In the genomic region with DNA sequence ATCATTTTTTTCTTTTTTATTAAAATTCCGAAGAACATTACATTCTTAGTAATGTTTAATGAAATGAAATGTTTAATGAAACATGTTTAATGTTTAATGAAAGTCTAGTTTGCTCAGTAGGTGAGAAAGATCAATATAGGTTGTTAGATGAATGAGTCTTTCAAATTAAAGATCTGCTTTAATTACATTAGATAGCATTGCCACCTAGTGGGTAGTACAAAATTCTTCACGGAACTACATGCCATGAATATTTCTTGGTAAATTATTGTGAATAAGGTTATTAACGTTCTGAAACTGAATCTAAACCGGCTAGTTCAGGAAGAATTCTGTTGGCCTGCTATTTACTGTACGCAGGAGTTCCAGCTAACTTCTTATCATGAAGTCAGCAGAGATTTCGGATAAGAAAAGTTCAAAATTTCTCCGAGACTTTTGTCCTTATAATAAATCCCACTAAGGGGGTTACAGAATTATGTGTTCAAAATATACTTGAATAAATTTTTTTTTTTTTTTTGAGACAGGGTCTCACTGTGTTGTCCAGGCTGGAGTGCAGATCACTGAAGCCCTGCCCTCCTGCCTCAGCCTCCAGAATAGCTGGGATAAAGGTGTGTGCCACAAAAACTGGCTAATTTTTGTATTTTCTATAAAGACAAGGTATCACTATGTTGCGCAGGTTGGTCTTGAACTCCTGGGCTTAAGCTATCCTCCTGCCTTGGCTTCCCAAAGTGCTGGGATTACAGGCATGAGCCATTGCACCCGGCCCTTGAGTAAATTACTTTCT, we compare ENCODE assay signal across 9 cellular contexts. TPM values are rescaled to one million over a fixed set of nuclear protein-coding genes. Genes with fewer than 3 reads are reported as not detected.
DNase-seq lines count a peak whose midpoint lies in the region; ATAC-seq and TF ChIP-seq lines count a peak whose summit lies in the region.
"Had no signal": no experiment of that assay in that cellular context is flagged by ENCODE, and none has a peak within 500 bp of the region (broad histone marks: within the 10 kb centered on the region; RNA-seq: fewer than 3 reads in every experiment).

No MANE protein-coding gene starts in this region.

- H3K4me3 ChIP-seq in AG10803 (ENCODE audit: low read length) (no peak overlapping the region), body of pancreas (no peak overlapping the region), lung (no peak overlapping the region)

- WGBS in body of pancreas, 2 donors, result 24 to 26% methylated on average over 9 of the region's 9 CpGs
- 51 to 56% methylated on average over 9 of the region's 9 CpGs for WGBS in lung, 2 donors

- DNase-seq in AG10803 (ENCODE audit: low read depth), result peak; percentile 54
- peak; percentile 71 for DNase-seq in NAMALWA (ENCODE audit: low spot score)
- DNase-seq in body of pancreas, result peak in 1 of 4 donors; percentile 30
- no peak for DNase-seq in lung (ENCODE audit: low spot score)
- no peak for DNase-seq in GM19240 (ENCODE audit: insufficient read length, low spot score)

- peak overlapping the region in 3 of 4 donors; percentile 56 to 77 (median 64) for H3K27ac ChIP-seq in body of pancreas
- no peak overlapping the region for H3K27ac ChIP-seq in lung (ENCODE audit: low read depth in 1 of 2, low read length in 1 of 2)

- H3K9me3 ChIP-seq in body of pancreas, result no peaks in the 10 kb centered on the region
- no peaks in the 10 kb centered on the region for H3K9me3 ChIP-seq in lung (ENCODE audit: control insufficient read depth in 2 of 2, insufficient read depth in 1 of 2, low read length in 1 of 2)

- H3K4me1 ChIP-seq in body of pancreas (peaks cover 43% of the 10 kb centered on the region), lung (ENCODE audit: control insufficient read depth in 2 of 2, insufficient read depth in 2 of 2, low read length in 2 of 2) (no peaks in the 10 kb centered on the region)

- no peaks in the 10 kb centered on the region for H3K36me3 ChIP-seq in body of pancreas (replicated peaks in 1 of 2; ENCODE audit: insufficient read depth in 1 of 2, low read depth in 2 of 2)
- H3K36me3 ChIP-seq in lung (ENCODE audit: control insufficient read depth in 2 of 2, insufficient read depth in 2 of 2, low read length in 2 of 2), result no peaks in the 10 kb centered on the region

- TF ChIP-seq CTCF in AG10803 (conservative IDR thresholded peaks at IDR 0.05; ENCODE audit: low read length) (peak; percentile 60), body of pancreas (IDR thresholded peaks at IDR 0.05) (peak in 5 of 7 experiments; percentile 48 to 84 (median 80)), lung (IDR thresholded peaks at IDR 0.05; ENCODE audit: control extremely low read depth, extremely low read depth) (peak; percentile 30)

- H3K27me3 ChIP-seq in body of pancreas (no peaks in the 10 kb centered on the region), lung (ENCODE audit: control insufficient read depth, insufficient read depth) (no peaks in the 10 kb centered on the region)

- no peak for TF ChIP-seq POLR2A in body of pancreas (IDR thresholded peaks at IDR 0.05)

- intact Hi-C loops in body of pancreas (cut with DNase I), result loop anchor here (5.0 to 10.0 kb wide), 2 partner anchors 52 to 185 kb away; a partner anchor contains a TSS

- ATAC-seq in GM18502 (IDR thresholded peaks at IDR 0.05; ENCODE audit: poor library complexity, unreplicated experiment), result peak; percentile 65
- ATAC-seq in body of pancreas, result peak; percentile 89
- no peak for ATAC-seq in lung (ENCODE audit: insufficient read depth, low FRiP score)
- no peak for ATAC-seq in GM18861 (IDR thresholded peaks at IDR 0.05; ENCODE audit: unreplicated experiment)
- ATAC-seq in GM18868 (IDR thresholded peaks at IDR 0.05; ENCODE audit: unreplicated experiment), result no peak

RNA-seq across cellular contexts. Expression of a gene that starts 7.9 kb away (rescaled TPM):
- 10 to 100 TPM; 39.2 to 42.8 TPM for total RNA-seq in body of pancreas
- 10 to 100 TPM; 15.5 to 18.3 TPM for total RNA-seq in lung
- 10 to 100 TPM; 11.4 to 12.1 TPM for polyA plus RNA-seq in lung

RNA-seq across cellular contexts. Expression of a gene that starts 31.8 kb away (rescaled TPM):
- total RNA-seq in body of pancreas (not detected), lung (1 to 10 TPM; 1.5 to 3.2 TPM)
- 1 to 10 TPM in 1 of 2 donors, under 1 TPM in 1; 0.56 to 1.1 TPM for polyA plus RNA-seq in lung
- total RNA-seq: urinary bladder had no signal
- polyA plus RNA-seq: urinary bladder had no signal

RNA-seq across cellular contexts. Expression of a gene that starts 47.9 kb away (rescaled TPM):
- 10 to 100 TPM; 46.5 to 70.0 TPM for total RNA-seq in body of pancreas
- 100 to 1,000 TPM in 1 of 2 donors, 10 to 100 TPM in 1; 71.8 to 123 TPM for total RNA-seq in lung
- polyA plus RNA-seq in lung, result 10 to 100 TPM; 79.3 to 80.9 TPM

Comparison
In these comparisons a context has a peak if more than half of its experiments do, and no peak if none do; other contexts are left out.
1. DNase-seq: peak in AG10803 (single experiment) and NAMALWA (single experiment); none in lung (single experiment) and GM19240 (single experiment).
2. CTCF ChIP-seq: peak in every context shown above with its lines; median percentile 80 in body of pancreas; 60 in AG10803; 30 in lung.
3. ATAC-seq: peak in GM18502 (single experiment) and body of pancreas (single experiment); none in lung (single experiment), GM18861 (single experiment) and GM18868 (single experiment).
4. H3K27ac ChIP-seq: peak in body of pancreas (3 of 4); none in lung (0 of 2).